Comparison of ENCODE assay signal across 23 cellular contexts in the genomic region with DNA sequence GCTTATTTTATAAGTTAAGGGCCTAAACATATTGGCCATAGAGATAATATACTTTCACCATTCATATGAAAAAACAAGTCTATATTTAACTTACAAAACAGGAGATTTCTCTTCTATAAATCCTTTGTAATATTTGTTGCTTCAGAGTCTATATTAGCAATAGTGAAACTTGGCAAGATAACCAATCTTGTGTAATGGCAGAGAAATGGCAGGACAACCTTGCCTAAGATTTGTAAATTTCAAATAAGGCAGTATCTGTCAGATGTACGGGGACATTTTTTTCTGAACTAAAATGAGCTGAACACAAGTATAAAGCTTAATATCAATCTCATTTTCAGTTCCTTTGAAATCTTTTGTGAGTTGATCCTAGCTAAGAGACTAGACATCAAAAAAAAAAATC. TPM values are rescaled to one million over a fixed set of nuclear protein-coding genes. Genes with fewer than 3 reads are reported as not detected.
DNase-seq lines count a peak whose midpoint lies in the region; ATAC-seq, FAIRE-seq and TF ChIP-seq lines count a peak whose summit lies in the region.
"Had no signal": no experiment of that assay in that cellular context is flagged by ENCODE, and none has a peak within 500 bp of the region (broad histone marks: within the 10 kb centered on the region; RNA-seq: fewer than 3 reads in every experiment).

No MANE protein-coding gene starts in this region.

- no peaks in the 10 kb centered on the region for H3K79me2 ChIP-seq in HepG2 (ENCODE audit: insufficient read depth, low read length)

- CTCF ChIA-PET in HepG2 (lab: Yijun Ruan, JAX; ENCODE audit: low intra/inter-chr PET ratio, low total read pairs): no interaction called here

- no peak for TF ChIP-seq CTCF in liver (IDR thresholded peaks at IDR 0.05; ENCODE audit: low read depth, low read length, missing input control)
- no peak for TF ChIP-seq CTCF in HepG2 (CRISPR knock-in tag; IDR thresholded peaks at IDR 0.05)

- no peak overlapping the region for H3K4me2 ChIP-seq in HepG2 (ENCODE audit: low read depth, low read length)

- no peaks in the 10 kb centered on the region for H3K27me3 ChIP-seq in liver (ENCODE audit: control insufficient read depth in 4 of 4, insufficient read depth in 4 of 4, low read length in 3 of 4)
- no peaks in the 10 kb centered on the region for H3K27me3 ChIP-seq in HepG2 (ENCODE audit: control insufficient read depth in 1 of 2, insufficient read depth in 2 of 2, low read length in 2 of 2)
- H3K27me3 ChIP-seq in subcutaneous abdominal adipose tissue (ENCODE audit: control insufficient read depth in 5 of 5, insufficient read depth in 4 of 5, low read length in 5 of 5): no peaks in the 10 kb centered on the region

- no TSS peak for BruUV-seq in HepG2 (replicated peaks; lab: Mats Ljungman, UMichigan)

- FAIRE-seq in HepG2 (lab: Jason Lieb, UNC) (no peak), H54 (lab: Jason Lieb, UNC) (no peak)
- FAIRE-seq: H1 had no signal

- H3K27ac ChIP-seq in liver (ENCODE audit: low read depth in 1 of 2, low read length in 2 of 2): peak overlapping the region; percentile 64 to 74
- no peak overlapping the region for H3K27ac ChIP-seq in HepG2 (ENCODE audit: extremely low read length, insufficient read depth, low read length)
- peak overlapping the region; percentile 43 for H3K27ac ChIP-seq in subcutaneous abdominal adipose tissue (ENCODE audit: low read depth, low read length)
- H3K27ac ChIP-seq: HL-60, RWPE1 had no signal

- DNase-seq in HepG2 (ENCODE audit: low spot score): no peak
- DNase-seq in fibroblast of gingiva (ENCODE audit: low read depth): peak; percentile 58
- DNase-seq in left lobe of liver (ENCODE audit: low spot score): no peak
- no peak for DNase-seq in H54 (ENCODE audit: insufficient read length, low spot score)
- DNase-seq: 8988T; CD4-positive, CD25-positive, alpha-beta regulatory T cell; DMS153; NCI-H1092; NCI-H1417 treated with DMSO at 0.1 percent for 48 hours; NCI-H1694 treated with DMSO at 0.1 percent for 48 hours; NCI-H2081; NCI-H2227 treated with DMSO at 0.1 percent for 48 hours; NCI-H526 treated with DMSO at 0.1 percent for 48 hours; SHP77 had no signal

- H2AFZ ChIP-seq in HepG2 (ENCODE audit: low read length): no peak overlapping the region

- H3K4me1 ChIP-seq in liver (ENCODE audit: control insufficient read depth in 4 of 4, insufficient read depth in 4 of 4, low read length in 3 of 4) (peaks cover 0 to 27% (median 14%) of the 10 kb centered on the region in 4 donors), HepG2 (ENCODE audit: insufficient read depth, low read length) (peaks cover 10% of the 10 kb centered on the region), subcutaneous abdominal adipose tissue (ENCODE audit: control insufficient read depth in 5 of 5, insufficient read depth in 5 of 5, low read length in 5 of 5) (peaks cover 0 to 15% (median 0%) of the 10 kb centered on the region in 5 donors)

- H3K9ac ChIP-seq in liver (ENCODE audit: low read depth in 1 of 2, low read length in 2 of 2): no peak overlapping the region
- H3K9ac ChIP-seq in HepG2 (ENCODE audit: insufficient read depth, low read depth, low read length): no peak overlapping the region
- H3K9ac ChIP-seq in subcutaneous abdominal adipose tissue (ENCODE audit: low read length in 5 of 5): no peak overlapping the region

- TF ChIP-seq RAD21 in liver (IDR thresholded peaks at IDR 0.05) (peak; percentile 21 to 25), HepG2 (CRISPR knock-in tag; IDR thresholded peaks at IDR 0.05) (no peak)

- no peaks in the 10 kb centered on the region for H4K20me1 ChIP-seq in HepG2 (ENCODE audit: insufficient read depth, low read length)

- no peak for ATAC-seq in HepG2
- ATAC-seq in left lobe of liver: peak; percentile 51
- ATAC-seq in GM18909 (IDR thresholded peaks at IDR 0.05; ENCODE audit: poor library complexity, unreplicated experiment): no peak
- no peak for ATAC-seq in HG03520 (IDR thresholded peaks at IDR 0.05; ENCODE audit: unreplicated experiment)
- ATAC-seq: HCT116, Panc1 had no signal

- TF ChIP-seq EP300 in HepG2 (IDR thresholded peaks at IDR 0.05; ENCODE audit: low read depth in 2 of 2, low read length in 2 of 2) (no peak), HepG2 (CRISPR knock-in tag; IDR thresholded peaks at IDR 0.05; ENCODE audit: borderline replicate concordance) (no peak)

- in situ Hi-C loops in HepG2 (cut with HindIII; ENCODE audit: extremely low pct_ligation_motif_present, low pct_unique_long_range_greater_than_20kb): no loop called here

- TF ChIP-seq POLR2A in HepG2 (IDR thresholded peaks at IDR 0.05; ENCODE audit: insufficient read depth in 1 of 2, low read depth in 2 of 2, low read length in 2 of 2) (no peak), H54 (IDR thresholded peaks at IDR 0.05; ENCODE audit: low read depth, low read length) (no peak)

- 33% methylated on average over 1 of the region's 1 CpG for WGBS in liver
- 41% methylated on average over 1 of the region's 1 CpG for WGBS in HepG2 (ENCODE audit: low lambda C conversion rate)

- no peak overlapping the region for H3K4me3 ChIP-seq in liver (ENCODE audit: low read depth in 1 of 3, low read length in 3 of 3)
- H3K4me3 ChIP-seq in HepG2 (replicated peaks in 1 of 3; ENCODE audit: insufficient read depth in 1 of 3, low read depth in 2 of 3, low read length in 3 of 3): no peak overlapping the region
- no peak overlapping the region for H3K4me3 ChIP-seq in subcutaneous abdominal adipose tissue (ENCODE audit: low read depth in 1 of 5, low read length in 5 of 5)

- no peaks in the 10 kb centered on the region for H3K9me3 ChIP-seq in liver (ENCODE audit: control insufficient read depth in 4 of 4, low read length in 3 of 4)
- H3K9me3 ChIP-seq in HepG2 (ENCODE audit: low read length): no peaks in the 10 kb centered on the region
- no peaks in the 10 kb centered on the region for H3K9me3 ChIP-seq in subcutaneous abdominal adipose tissue (ENCODE audit: control insufficient read depth in 5 of 5, low read length in 5 of 5)

- H3K36me3 ChIP-seq in liver (ENCODE audit: control insufficient read depth in 4 of 4, insufficient read depth in 3 of 4, low read depth in 1 of 4, low read length in 3 of 4): no peaks in the 10 kb centered on the region
- no peaks in the 10 kb centered on the region for H3K36me3 ChIP-seq in HepG2 (replicated peaks in 1 of 2; ENCODE audit: control insufficient read depth in 1 of 2, insufficient read depth in 2 of 2, low read length in 2 of 2)
- H3K36me3 ChIP-seq in subcutaneous abdominal adipose tissue (ENCODE audit: control insufficient read depth in 5 of 5, insufficient read depth in 5 of 5, low read length in 5 of 5): no peaks in the 10 kb centered on the region

- POLR2A ChIA-PET in HepG2 (lab: Yijun Ruan, JAX): no interaction called here

- intact Hi-C loops in HepG2 (cut with micrococcal nuclease; ENCODE audit: unreplicated experiment): no loop called here

TF ChIP-seq in liver, 16 proteins besides CTCF, POLR2A, EP300 and RAD21 (continues in another document):
- peak; percentile 45 for TF ChIP-seq SP1 (IDR thresholded peaks at IDR 0.05)
- TF ChIP-seq RXRA (IDR thresholded peaks at IDR 0.05): peak in 1 of 2 donors; percentile 58
- no peak for TF ChIP-seq NR2F2 (IDR thresholded peaks at IDR 0.05)
- TF ChIP-seq TAF1 (conservative IDR thresholded peaks at IDR 0.05): no peak
- no peak for TF ChIP-seq HNF4G (IDR thresholded peaks at IDR 0.05)
- peak; percentile 95 for TF ChIP-seq YY1 (IDR thresholded peaks at IDR 0.05)

RNA-seq across cellular contexts. Expression of gene CPEB2, which starts 17.8 kb away (rescaled TPM):
- total RNA-seq in liver: 10 to 100 TPM in 1 of 2 donors, 1 to 10 TPM in 1; 5.0 to 14.0 TPM
- 1 to 10 TPM; 3.6 to 4.2 TPM for polyA plus RNA-seq in liver
- 2.5 and 3.7 TPM in 2 replicates for total RNA-seq in HepG2 (2016; rRNA removed; fragmentation: Illumina TruSeq; extraction: Trizol)
- total RNA-seq in HepG2 (2016; cell fraction: cytosol; rRNA removed; fragmentation: Illumina TruSeq; extraction: Trizol; ENCODE audit: low read depth): 0.71 and 0.79 TPM in 2 replicates
- total RNA-seq in HepG2 (2016; cell fraction: insoluble cytoplasmic fraction; rRNA removed; fragmentation: Illumina TruSeq; extraction: Trizol): 1.9 and 3.2 TPM in 2 replicates
- 1.7 and 3.0 TPM in 2 replicates for total RNA-seq in HepG2 (2016; cell fraction: membrane; rRNA removed; fragmentation: Illumina TruSeq; extraction: Trizol)
- 6.3 and 8.0 TPM in 2 replicates for total RNA-seq in HepG2 (2016; cell fraction: nucleus; rRNA removed; fragmentation: Illumina TruSeq; extraction: Trizol)
- 1.7 and 2.0 TPM in 2 replicates for polyA plus RNA-seq in HepG2 (2011; rRNA removed)
- polyA plus RNA-seq in HepG2 (2011; cell fraction: cytosol; rRNA removed): 0.62 and 1.2 TPM in 2 replicates
- 2.9 and 3.1 TPM in 2 replicates for polyA plus RNA-seq in HepG2 (2011; cell fraction: nucleus; rRNA removed)
- 2.4 and 3.2 TPM in 2 replicates for polyA plus RNA-seq in HepG2 (2012)
- 0.11 and 0.24 TPM in 2 replicates for polyA plus RNA-seq in HepG2 (2016; cell fraction: cytosol; fragmentation: Illumina TruSeq; extraction: Trizol; ENCODE audit: low read depth)
- polyA plus RNA-seq in HepG2 (2016; cell fraction: insoluble cytoplasmic fraction; fragmentation: Illumina TruSeq; extraction: Trizol; ENCODE audit: low read depth): 3.4 and 3.9 TPM in 2 replicates
- polyA plus RNA-seq in HepG2 (2016; cell fraction: membrane; fragmentation: Illumina TruSeq; extraction: Trizol; ENCODE audit: low read depth): 0.50 and 0.65 TPM in 2 replicates
- 5.9 and 6.9 TPM in 2 replicates for polyA plus RNA-seq in HepG2 (2016; cell fraction: nucleus; fragmentation: Illumina TruSeq; extraction: Trizol; ENCODE audit: insufficient read depth, low read depth)
- polyA minus RNA-seq in HepG2 (2011; rRNA and poly(A)+ RNA removed; ENCODE audit: low replicate concordance): 1.7 and 3.5 TPM in 2 replicates
- 2.7 and 6.6 TPM in 2 replicates for polyA minus RNA-seq in HepG2 (2011; cell fraction: cytosol; rRNA and poly(A)+ RNA removed)
- polyA minus RNA-seq in HepG2 (2011; cell fraction: nucleus; rRNA and poly(A)+ RNA removed): 9.8 and 12.8 TPM in 2 replicates
- total RNA-seq in left lobe of liver: 13.8 TPM
